In genomic region chrX:153482376-153483015, GRCh38 we compare ENCODE assay signal across 20 cellular contexts. TPM values are rescaled to one million over a fixed set of nuclear protein-coding genes. Genes with fewer than 3 reads are reported as not detected.
DNase-seq lines count a peak whose midpoint lies in the region; ATAC-seq, FAIRE-seq and TF ChIP-seq lines count a peak whose summit lies in the region.
"Had no signal": no experiment of that assay in that cellular context is flagged by ENCODE, and none has a peak within 500 bp of the region (broad histone marks: within the 10 kb centered on the region; RNA-seq: fewer than 3 reads in every experiment).

No MANE protein-coding gene starts in this region.

- TF ChIP-seq EP300 in HepG2 (IDR thresholded peaks at IDR 0.05; ENCODE audit: low read depth in 2 of 2, low read length in 2 of 2) (no peak), HepG2 (CRISPR knock-in tag; IDR thresholded peaks at IDR 0.05; ENCODE audit: borderline replicate concordance) (no peak)

- H3K36me3 Mint-ChIP-seq in endodermal cell (ENCODE audit: low read depth), result no peaks in the 10 kb centered on the region
- no peaks in the 10 kb centered on the region for H3K36me3 Mint-ChIP-seq in activated CD8-positive, alpha-beta memory T cell treated with anti-CD3 and anti-CD28 coated beads, Interleukin-2, amount 10 ng/mL, durations not matched to agents 7 days and 5 days

- POLR2A ChIA-PET in HepG2 (lab: Yijun Ruan, JAX), result interaction anchor here (0.7 kb wide), 1 partner anchor 11 kb away, joined by 4 read pairs; no protein-coding TSS in a partner anchor
- POLR2A ChIA-PET in Panc1 (lab: Charles Lee), result no interaction called here

- FAIRE-seq in HepG2 (lab: Jason Lieb, UNC), result no peak
- FAIRE-seq: GM12878, GM18507 had no signal

- H3K79me2 ChIP-seq in HepG2 (ENCODE audit: insufficient read depth, low read length), result no peaks in the 10 kb centered on the region

- H3K4me1 ChIP-seq in HepG2 (ENCODE audit: insufficient read depth, low read length) (peaks cover 37% of the 10 kb centered on the region), right lobe of liver (no peaks in the 10 kb centered on the region), Panc1 (ENCODE audit: control insufficient read depth, insufficient read depth, low read length) (peaks cover 5% of the 10 kb centered on the region), endodermal cell (ENCODE audit: control insufficient read depth, insufficient read depth, low read length) (no peaks in the 10 kb centered on the region), body of pancreas (no peaks in the 10 kb centered on the region)
- H3K4me1 ChIP-seq: HAP-1 had no signal

- ATAC-seq in HepG2 (peak; percentile 56), right lobe of liver (no peak), Panc1 (0 out of 2 replicates have a peak, but pooled peaks have one; percentile 9), body of pancreas (no peak)
- no peak for ATAC-seq in activated CD8-positive, alpha-beta memory T cell treated with anti-CD3 and anti-CD28 coated beads, Interleukin-2, amount 10 ng/mL, durations not matched to agents 7 days and 5 days
- ATAC-seq: GM12878 had no signal

- peaks cover 2% of the 10 kb centered on the region for H3K4me1 Mint-ChIP-seq in endodermal cell
- H3K4me1 Mint-ChIP-seq in activated CD8-positive, alpha-beta memory T cell treated with anti-CD3 and anti-CD28 coated beads, Interleukin-2, amount 10 ng/mL, durations not matched to agents 7 days and 5 days, result no peaks in the 10 kb centered on the region

- no TSS peak for BruUV-seq in HepG2 (replicated peaks; lab: Mats Ljungman, UMichigan)
- no TSS peak for BruUV-seq in Panc1 (replicated peaks; lab: Mats Ljungman, UMichigan)

- H3K9ac ChIP-seq in HepG2 (ENCODE audit: insufficient read depth, low read depth, low read length), result no peak overlapping the region
- H3K9ac ChIP-seq in endodermal cell (ENCODE audit: extremely low read depth, low read length, poor library complexity, severe bottlenecking), result no peak overlapping the region
- H3K9ac ChIP-seq: GM23248 had no signal

- H3K9me3 ChIP-seq in HepG2 (ENCODE audit: low read length), result no peaks in the 10 kb centered on the region
- H3K9me3 ChIP-seq in right lobe of liver, result no peaks in the 10 kb centered on the region
- H3K9me3 ChIP-seq in Panc1 (ENCODE audit: control insufficient read depth, insufficient read depth, low read depth, low read length), result no peaks in the 10 kb centered on the region
- no peaks in the 10 kb centered on the region for H3K9me3 ChIP-seq in endodermal cell (ENCODE audit: control insufficient read depth, low read length)
- H3K9me3 ChIP-seq in body of pancreas, result no peaks in the 10 kb centered on the region
- H3K9me3 ChIP-seq: HAP-1 had no signal

- CTCF ChIA-PET in HepG2 (lab: Yijun Ruan, JAX; ENCODE audit: low intra/inter-chr PET ratio, low total read pairs) (no interaction called here), Panc1 (lab: Charles Lee) (no interaction called here)
- CTCF ChIA-PET in activated CD8-positive, alpha-beta memory T cell treated with anti-CD3 and anti-CD28 coated beads, Interleukin-2, amount 10 ng/mL, durations not matched to agents 7 days and 5 days (lab: Charles Lee), result no interaction called here

- WGBS in HepG2 (ENCODE audit: low lambda C conversion rate), result no CpG with 5 or more reads among the region's 23 CpGs
- WGBS in right lobe of liver (ENCODE audit: insufficient coverage, low coverage, low lambda C conversion rate, missing lambda C conversion rate), result 60% methylated on average over 3 of the region's 23 CpGs
- 82 to 90% methylated on average over 7 to 23 of the region's 23 CpGs for WGBS in endodermal cell (ENCODE audit: insufficient coverage in 1 of 2, insufficient read length in 1 of 2), 2 experiments
- WGBS in body of pancreas, 2 donors, result 80% methylated on average over 13 of the region's 23 CpGs; no CpG with 5 or more reads in 1 of the 2 donors

- peaks cover 2% of the 10 kb centered on the region for H3K27me3 Mint-ChIP-seq in endodermal cell (ENCODE audit: insufficient read depth)
- H3K27me3 Mint-ChIP-seq in activated CD8-positive, alpha-beta memory T cell treated with anti-CD3 and anti-CD28 coated beads, Interleukin-2, amount 10 ng/mL, durations not matched to agents 7 days and 5 days, result no peaks in the 10 kb centered on the region
- H3K27me3 Mint-ChIP-seq: CD4-positive, alpha-beta T cell had no signal

- no peak overlapping the region for H2AFZ ChIP-seq in HepG2 (ENCODE audit: low read length)
- H2AFZ ChIP-seq: GM23248 had no signal

- H4K20me1 ChIP-seq in HepG2 (ENCODE audit: insufficient read depth, low read length), result no peaks in the 10 kb centered on the region

- TF ChIP-seq POLR2A in HepG2 (IDR thresholded peaks at IDR 0.05; ENCODE audit: insufficient read depth in 1 of 2, low read depth in 2 of 2, low read length in 2 of 2) (no peak), right lobe of liver (IDR thresholded peaks at IDR 0.05) (no peak), body of pancreas (IDR thresholded peaks at IDR 0.05) (no peak)

- H3K36me3 ChIP-seq in HepG2 (replicated peaks in 1 of 2; ENCODE audit: control insufficient read depth in 1 of 2, insufficient read depth in 2 of 2, low read length in 2 of 2), result no peaks in the 10 kb centered on the region
- H3K36me3 ChIP-seq in right lobe of liver, result no peaks in the 10 kb centered on the region
- no peaks in the 10 kb centered on the region for H3K36me3 ChIP-seq in Panc1 (ENCODE audit: control insufficient read depth, insufficient read depth, low read length)
- H3K36me3 ChIP-seq in endodermal cell (ENCODE audit: control insufficient read depth, insufficient read depth, low read length), result no peaks in the 10 kb centered on the region
- H3K36me3 ChIP-seq in body of pancreas (replicated peaks in 1 of 2; ENCODE audit: insufficient read depth in 1 of 2, low read depth in 2 of 2), result no peaks in the 10 kb centered on the region
- H3K36me3 ChIP-seq: HAP-1 had no signal

- H3K27ac ChIP-seq in HepG2 (ENCODE audit: extremely low read length, insufficient read depth, low read length), result no peak overlapping the region
- H3K27ac ChIP-seq in right lobe of liver, result no peak overlapping the region
- no peak overlapping the region for H3K27ac ChIP-seq in Panc1 (ENCODE audit: low read length)
- no peak overlapping the region for H3K27ac ChIP-seq in endodermal cell (ENCODE audit: low read depth, low read length)
- H3K27ac ChIP-seq in body of pancreas, result no peak overlapping the region
- H3K27ac ChIP-seq: 22Rv1, GM23248 had no signal

- no peak overlapping the region for H3K27ac Mint-ChIP-seq in endodermal cell
- H3K27ac Mint-ChIP-seq in activated CD8-positive, alpha-beta memory T cell treated with anti-CD3 and anti-CD28 coated beads, Interleukin-2, amount 10 ng/mL, durations not matched to agents 7 days and 5 days, result no peak overlapping the region
- H3K27ac Mint-ChIP-seq: CD4-positive, alpha-beta T cell had no signal

- DNase-seq in HepG2 (ENCODE audit: low spot score) (no peak), right lobe of liver (no peak), Panc1 (ENCODE audit: low read depth, low spot score) (no peak), endodermal cell (no peak), ACHN (no peak), anterior cingulate cortex (lab: John Stamatoyannopoulos, UW) (no peak), body of pancreas (no peak)
- no peak for DNase-seq in activated CD8-positive, alpha-beta memory T cell treated with anti-CD3 and anti-CD28 coated beads, Interleukin-2, amount 10 ng/mL, durations not matched to agents 7 days and 5 days
- DNase-seq: AML-193; C1 segment of cervical spinal cord; CD4-positive, alpha-beta T cell; DMS79; GM23248; IMR-90; KBM-7 had no signal

- in situ Hi-C loops in HepG2 (cut with HindIII; ENCODE audit: extremely low pct_ligation_motif_present, low pct_unique_long_range_greater_than_20kb) (no loop called here), Panc1 (cut with HindIII; ENCODE audit: low pct_unique_long_range_greater_than_20kb, low sequenced_read_pairs) (no loop called here), ACHN (cut with HindIII; ENCODE audit: low pct_ligation_motif_present, low pct_unique_long_range_greater_than_20kb, low sequenced_read_pairs) (no loop called here)

- H3K4me3 Mint-ChIP-seq in endodermal cell, result no peak overlapping the region
- no peak overlapping the region for H3K4me3 Mint-ChIP-seq in activated CD8-positive, alpha-beta memory T cell treated with anti-CD3 and anti-CD28 coated beads, Interleukin-2, amount 10 ng/mL, durations not matched to agents 7 days and 5 days
- H3K4me3 Mint-ChIP-seq: CD4-positive, alpha-beta T cell had no signal

- no peak for TF ChIP-seq RAD21 in HepG2 (CRISPR knock-in tag; IDR thresholded peaks at IDR 0.05)

- intact Hi-C loops in HepG2 (cut with micrococcal nuclease; ENCODE audit: unreplicated experiment) (no loop called here), right lobe of liver (cut with DNase I) (no loop called here), Panc1 (cut with micrococcal nuclease; ENCODE audit: unreplicated experiment) (no loop called here), body of pancreas (cut with DNase I) (no loop called here)

- TF ChIP-seq CTCF in HepG2 (CRISPR knock-in tag; IDR thresholded peaks at IDR 0.05) (0 out of 2 replicates have a peak, but pooled peaks have one; percentile 13), right lobe of liver (IDR thresholded peaks at IDR 0.05) (no peak), Panc1 (IDR thresholded peaks at IDR 0.05) (no peak), endodermal cell (conservative IDR thresholded peaks at IDR 0.05) (peak; percentile 27), body of pancreas (IDR thresholded peaks at IDR 0.05) (no peak)

- no peak overlapping the region; a peak in 1 of 6 replicates for H3K4me3 ChIP-seq in HepG2 (replicated peaks in 1 of 3; ENCODE audit: insufficient read depth in 1 of 3, low read depth in 2 of 3, low read length in 3 of 3)
- H3K4me3 ChIP-seq in right lobe of liver, result no peak overlapping the region
- no peak overlapping the region for H3K4me3 ChIP-seq in Panc1 (ENCODE audit: low read depth in 2 of 2, low read length in 2 of 2)
- H3K4me3 ChIP-seq in endodermal cell (ENCODE audit: low read length), result no peak overlapping the region
- no peak overlapping the region for H3K4me3 ChIP-seq in body of pancreas
- H3K4me3 ChIP-seq: GM12878, GM23248, HAP-1 had no signal

- H3K27me3 ChIP-seq in HepG2 (ENCODE audit: control insufficient read depth in 1 of 2, insufficient read depth in 2 of 2, low read length in 2 of 2) (peaks cover 2 to 4% of the 10 kb centered on the region in 2 experiments; a peak in 2 of 5 replicates), right lobe of liver (no peaks in the 10 kb centered on the region), Panc1 (ENCODE audit: control insufficient read depth, insufficient read depth, low read length) (no peaks in the 10 kb centered on the region), endodermal cell (ENCODE audit: control insufficient read depth, insufficient read depth, low read length, poor library complexity, severe bottlenecking) (no peaks in the 10 kb centered on the region), body of pancreas (no peaks in the 10 kb centered on the region)

- H3K9me3 Mint-ChIP-seq in endodermal cell, result peaks cover 35% of the 10 kb centered on the region
- H3K9me3 Mint-ChIP-seq in activated CD8-positive, alpha-beta memory T cell treated with anti-CD3 and anti-CD28 coated beads, Interleukin-2, amount 10 ng/mL, durations not matched to agents 7 days and 5 days (ENCODE audit: low read depth), result no peaks in the 10 kb centered on the region
- H3K9me3 Mint-ChIP-seq: CD4-positive, alpha-beta T cell had no signal

- H3K4me2 ChIP-seq in HepG2 (ENCODE audit: low read depth, low read length), result no peak overlapping the region

RNA-seq across cellular contexts. Expression of gene HAUS7, which starts 12.1 kb away (rescaled TPM):
- total RNA-seq in HepG2 (2016; rRNA removed; fragmentation: Illumina TruSeq; extraction: Trizol), result 42.4 and 52.1 TPM in 2 replicates
- 11.6 and 12.0 TPM in 2 replicates for total RNA-seq in HepG2 (2016; cell fraction: cytosol; rRNA removed; fragmentation: Illumina TruSeq; extraction: Trizol; ENCODE audit: low read depth)
- 39.2 and 51.8 TPM in 2 replicates for total RNA-seq in HepG2 (2016; cell fraction: insoluble cytoplasmic fraction; rRNA removed; fragmentation: Illumina TruSeq; extraction: Trizol)
- 14.9 and 17.2 TPM in 2 replicates for total RNA-seq in HepG2 (2016; cell fraction: membrane; rRNA removed; fragmentation: Illumina TruSeq; extraction: Trizol)
- 18.7 and 21.6 TPM in 2 replicates for total RNA-seq in HepG2 (2016; cell fraction: nucleus; rRNA removed; fragmentation: Illumina TruSeq; extraction: Trizol)
- polyA plus RNA-seq in HepG2 (2011; rRNA removed), result 9.1 and 10.9 TPM in 2 replicates
- polyA plus RNA-seq in HepG2 (2011; cell fraction: cytosol; rRNA removed), result 9.4 and 15.2 TPM in 2 replicates
- 19.4 and 23.3 TPM in 2 replicates for polyA plus RNA-seq in HepG2 (2011; cell fraction: nucleus; rRNA removed)
- 8.2 and 11.4 TPM in 2 replicates for polyA plus RNA-seq in HepG2 (2012)
- polyA plus RNA-seq in HepG2 (2016; cell fraction: cytosol; fragmentation: Illumina TruSeq; extraction: Trizol; ENCODE audit: low read depth), result 6.9 and 7.7 TPM in 2 replicates
- 32.6 and 41.1 TPM in 2 replicates for polyA plus RNA-seq in HepG2 (2016; cell fraction: insoluble cytoplasmic fraction; fragmentation: Illumina TruSeq; extraction: Trizol; ENCODE audit: low read depth)
- 10.1 and 11.1 TPM in 2 replicates for polyA plus RNA-seq in HepG2 (2016; cell fraction: membrane; fragmentation: Illumina TruSeq; extraction: Trizol; ENCODE audit: low read depth)
- 35.1 and 45.0 TPM in 2 replicates for polyA plus RNA-seq in HepG2 (2016; cell fraction: nucleus; fragmentation: Illumina TruSeq; extraction: Trizol; ENCODE audit: insufficient read depth, low read depth)
- polyA minus RNA-seq in HepG2 (2011; rRNA and poly(A)+ RNA removed; ENCODE audit: low replicate concordance), result 18.6 and 73.7 TPM in 2 replicates
- 5.5 and 7.6 TPM in 2 replicates for polyA minus RNA-seq in HepG2 (2011; cell fraction: cytosol; rRNA and poly(A)+ RNA removed)
- 3.6 and 9.3 TPM in 2 replicates for polyA minus RNA-seq in HepG2 (2011; cell fraction: nucleus; rRNA and poly(A)+ RNA removed)
- 10 to 100 TPM in 1 of 6 experiments, 1 to 10 TPM in 5; 5.6 to 14.9 (median 8.8) TPM for total RNA-seq in right lobe of liver
- total RNA-seq in Panc1 (2021; ENCODE audit: unreplicated experiment), result 59.9 TPM
- polyA plus RNA-seq in Panc1 (2012; ENCODE audit: insufficient read length), result 72.2 TPM
- 10 to 100 TPM; 28.7 to 30.9 TPM for total RNA-seq in endodermal cell
- polyA plus RNA-seq in endodermal cell (2013, experiment 1 of 2), result 22.3 TPM
- polyA plus RNA-seq in endodermal cell (2013, experiment 2 of 2), result 18.2 TPM
- total RNA-seq in activated CD8-positive, alpha-beta memory T cell treated with anti-CD3 and anti-CD28 coated beads, Interleukin-2, amount 10 ng/mL, durations not matched to agents 7 days and 5 days, result 10 to 100 TPM; 54.4 to 56.3 TPM
- 10 to 100 TPM in 1 of 2 donors, 1 to 10 TPM in 1; 3.1 to 38.2 TPM for total RNA-seq in body of pancreas

RNA-seq across cellular contexts. Expression of gene BGN, which starts 12.3 kb away (rescaled TPM):
- total RNA-seq in HepG2 (2016; rRNA removed; fragmentation: Illumina TruSeq; extraction: Trizol) (0.18 TPM in 1 of 2 replicates, not detected in the other), right lobe of liver (100 to 1,000 TPM in 4 of 6 experiments, 10 to 100 TPM in 2; 57.0 to 161 (median 122) TPM), Panc1 (2021; ENCODE audit: unreplicated experiment) (2.9 TPM), endodermal cell (1 to 10 TPM; 1.2 to 1.6 TPM), body of pancreas (10 to 100 TPM; 30.7 to 34.0 TPM)
- not detected in 2 replicates for total RNA-seq in HepG2 (2016; cell fraction: cytosol; rRNA removed; fragmentation: Illumina TruSeq; extraction: Trizol; ENCODE audit: low read depth)
- 0.19 TPM in 1 of 2 replicates, not detected in the other for total RNA-seq in HepG2 (2016; cell fraction: insoluble cytoplasmic fraction; rRNA removed; fragmentation: Illumina TruSeq; extraction: Trizol)
- 0.06 and 0.21 TPM in 2 replicates for total RNA-seq in HepG2 (2016; cell fraction: membrane; rRNA removed; fragmentation: Illumina TruSeq; extraction: Trizol)
- 0.25 and 0.85 TPM in 2 replicates for total RNA-seq in HepG2 (2016; cell fraction: nucleus; rRNA removed; fragmentation: Illumina TruSeq; extraction: Trizol)
- polyA plus RNA-seq in HepG2 (2011; rRNA removed), result 0.40 and 0.63 TPM in 2 replicates
- polyA plus RNA-seq in HepG2 (2011; cell fraction: cytosol; rRNA removed), result 0.28 and 0.54 TPM in 2 replicates
- polyA plus RNA-seq in HepG2 (2011; cell fraction: nucleus; rRNA removed), result 0.54 and 0.85 TPM in 2 replicates
- 1.5 and 1.9 TPM in 2 replicates for polyA plus RNA-seq in HepG2 (2012)
- 0.10 and 0.11 TPM in 2 replicates for polyA plus RNA-seq in HepG2 (2016; cell fraction: cytosol; fragmentation: Illumina TruSeq; extraction: Trizol; ENCODE audit: low read depth)
- polyA plus RNA-seq in HepG2 (2016; cell fraction: insoluble cytoplasmic fraction; fragmentation: Illumina TruSeq; extraction: Trizol; ENCODE audit: low read depth), result 0.26 TPM in 1 of 2 replicates, not detected in the other
- 0.49 and 1.0 TPM in 2 replicates for polyA plus RNA-seq in HepG2 (2016; cell fraction: membrane; fragmentation: Illumina TruSeq; extraction: Trizol; ENCODE audit: low read depth)
- polyA plus RNA-seq in HepG2 (2016; cell fraction: nucleus; fragmentation: Illumina TruSeq; extraction: Trizol; ENCODE audit: insufficient read depth, low read depth), result 0.98 and 1.4 TPM in 2 replicates
- 1.3 TPM in 1 of 2 replicates, not detected in the other for polyA minus RNA-seq in HepG2 (2011; rRNA and poly(A)+ RNA removed; ENCODE audit: low replicate concordance)
- 0.99 and 1.3 TPM in 2 replicates for polyA minus RNA-seq in HepG2 (2011; cell fraction: cytosol; rRNA and poly(A)+ RNA removed)
- 0.37 and 0.77 TPM in 2 replicates for polyA minus RNA-seq in HepG2 (2011; cell fraction: nucleus; rRNA and poly(A)+ RNA removed)
- 6.7 TPM for polyA plus RNA-seq in Panc1 (2012; ENCODE audit: insufficient read length)
- polyA plus RNA-seq in endodermal cell (2013, experiment 1 of 2), result 19.2 TPM
- polyA plus RNA-seq in endodermal cell (2013, experiment 2 of 2), result 20.4 TPM
- not detected for total RNA-seq in activated CD8-positive, alpha-beta memory T cell treated with anti-CD3 and anti-CD28 coated beads, Interleukin-2, amount 10 ng/mL, durations not matched to agents 7 days and 5 days
- total RNA-seq: CD4-positive, alpha-beta T cell; G401 had no signal

RNA-seq across cellular contexts. Expression of gene ATP2B3, which starts 34.9 kb away (rescaled TPM):
- total RNA-seq in HepG2 (2016; rRNA removed; fragmentation: Illumina TruSeq; extraction: Trizol), result not detected in 2 replicates
- not detected in 2 replicates for total RNA-seq in HepG2 (2016; cell fraction: cytosol; rRNA removed; fragmentation: Illumina TruSeq; extraction: Trizol; ENCODE audit: low read depth)
- total RNA-seq in HepG2 (2016; cell fraction: insoluble cytoplasmic fraction; rRNA removed; fragmentation: Illumina TruSeq; extraction: Trizol), result not detected in 2 replicates
- total RNA-seq in HepG2 (2016; cell fraction: membrane; rRNA removed; fragmentation: Illumina TruSeq; extraction: Trizol), result not detected in 2 replicates
- not detected in 2 replicates for total RNA-seq in HepG2 (2016; cell fraction: nucleus; rRNA removed; fragmentation: Illumina TruSeq; extraction: Trizol)
- not detected in 2 replicates for polyA plus RNA-seq in HepG2 (2011; rRNA removed)
- polyA plus RNA-seq in HepG2 (2011; cell fraction: cytosol; rRNA removed), result not detected in 2 replicates
- not detected in 2 replicates for polyA plus RNA-seq in HepG2 (2011; cell fraction: nucleus; rRNA removed)
- not detected in 2 replicates for polyA plus RNA-seq in HepG2 (2012)
- polyA plus RNA-seq in HepG2 (2016; cell fraction: cytosol; fragmentation: Illumina TruSeq; extraction: Trizol; ENCODE audit: low read depth), result not detected in 2 replicates
- polyA plus RNA-seq in HepG2 (2016; cell fraction: insoluble cytoplasmic fraction; fragmentation: Illumina TruSeq; extraction: Trizol; ENCODE audit: low read depth), result not detected in 2 replicates
- polyA plus RNA-seq in HepG2 (2016; cell fraction: membrane; fragmentation: Illumina TruSeq; extraction: Trizol; ENCODE audit: low read depth), result not detected in 2 replicates
- polyA plus RNA-seq in HepG2 (2016; cell fraction: nucleus; fragmentation: Illumina TruSeq; extraction: Trizol; ENCODE audit: insufficient read depth, low read depth), result not detected in 2 replicates
- not detected in 2 replicates for polyA minus RNA-seq in HepG2 (2011; rRNA and poly(A)+ RNA removed; ENCODE audit: low replicate concordance)
- polyA minus RNA-seq in HepG2 (2011; cell fraction: cytosol; rRNA and poly(A)+ RNA removed), result not detected in 2 replicates
- polyA minus RNA-seq in HepG2 (2011; cell fraction: nucleus; rRNA and poly(A)+ RNA removed), result not detected in 2 replicates
- total RNA-seq in right lobe of liver, result under 1 TPM in 1 of 6 experiments, not detected in 5; 0.07 TPM
- 0.21 TPM for total RNA-seq in Panc1 (2021; ENCODE audit: unreplicated experiment)
- polyA plus RNA-seq in Panc1 (2012; ENCODE audit: insufficient read length), result 0.16 TPM
- total RNA-seq in endodermal cell, result not detected
- polyA plus RNA-seq in endodermal cell (2013, experiment 1 of 2), result 0.39 TPM
- 0.37 TPM for polyA plus RNA-seq in endodermal cell (2013, experiment 2 of 2)
- total RNA-seq in activated CD8-positive, alpha-beta memory T cell treated with anti-CD3 and anti-CD28 coated beads, Interleukin-2, amount 10 ng/mL, durations not matched to agents 7 days and 5 days, result not detected
- total RNA-seq in body of pancreas, result not detected
- total RNA-seq: CD4-positive, alpha-beta T cell; G401; GM12878; GM23248 had no signal
- polyA plus RNA-seq: GM23248 had no signal

RNA-seq across cellular contexts. Expression of gene TREX2, which starts 36.6 kb away (rescaled TPM):
- total RNA-seq in HepG2 (2016; rRNA removed; fragmentation: Illumina TruSeq; extraction: Trizol) (0.18 TPM in 1 of 2 replicates, not detected in the other), right lobe of liver (under 1 TPM in 4 of 6 experiments, not detected in 2; 0.18 to 0.46 (median 0.23) TPM), Panc1 (2021; ENCODE audit: unreplicated experiment) (2.4 TPM), endodermal cell (under 1 TPM; 0.35 to 0.70 TPM), body of pancreas (1 to 10 TPM; 1.0 to 1.6 TPM)
- 1.2 TPM in 1 of 2 replicates, not detected in the other for total RNA-seq in HepG2 (2016; cell fraction: cytosol; rRNA removed; fragmentation: Illumina TruSeq; extraction: Trizol; ENCODE audit: low read depth)
- total RNA-seq in HepG2 (2016; cell fraction: insoluble cytoplasmic fraction; rRNA removed; fragmentation: Illumina TruSeq; extraction: Trizol), result 0.22 TPM in 1 of 2 replicates, not detected in the other
- 0.19 and 0.21 TPM in 2 replicates for total RNA-seq in HepG2 (2016; cell fraction: membrane; rRNA removed; fragmentation: Illumina TruSeq; extraction: Trizol)
- total RNA-seq in HepG2 (2016; cell fraction: nucleus; rRNA removed; fragmentation: Illumina TruSeq; extraction: Trizol), result 0.50 and 0.62 TPM in 2 replicates
- polyA plus RNA-seq in HepG2 (2011; rRNA removed), result 0.13 and 0.17 TPM in 2 replicates
- 0.09 and 0.21 TPM in 2 replicates for polyA plus RNA-seq in HepG2 (2011; cell fraction: cytosol; rRNA removed)
- polyA plus RNA-seq in HepG2 (2011; cell fraction: nucleus; rRNA removed), result 1.2 and 2.1 TPM in 2 replicates
- polyA plus RNA-seq in HepG2 (2012), result not detected in 2 replicates
- 0.18 TPM in 1 of 2 replicates, not detected in the other for polyA plus RNA-seq in HepG2 (2016; cell fraction: cytosol; fragmentation: Illumina TruSeq; extraction: Trizol; ENCODE audit: low read depth)
- polyA plus RNA-seq in HepG2 (2016; cell fraction: insoluble cytoplasmic fraction; fragmentation: Illumina TruSeq; extraction: Trizol; ENCODE audit: low read depth), result 0.19 TPM in 1 of 2 replicates, not detected in the other
- 0.15 TPM in 1 of 2 replicates, not detected in the other for polyA plus RNA-seq in HepG2 (2016; cell fraction: membrane; fragmentation: Illumina TruSeq; extraction: Trizol; ENCODE audit: low read depth)
- 0.38 TPM in 1 of 2 replicates, not detected in the other for polyA plus RNA-seq in HepG2 (2016; cell fraction: nucleus; fragmentation: Illumina TruSeq; extraction: Trizol; ENCODE audit: insufficient read depth, low read depth)
- 0.24 and 0.87 TPM in 2 replicates for polyA minus RNA-seq in HepG2 (2011; rRNA and poly(A)+ RNA removed; ENCODE audit: low replicate concordance)
- polyA minus RNA-seq in HepG2 (2011; cell fraction: cytosol; rRNA and poly(A)+ RNA removed), result not detected in 2 replicates
- 1.3 and 1.6 TPM in 2 replicates for polyA minus RNA-seq in HepG2 (2011; cell fraction: nucleus; rRNA and poly(A)+ RNA removed)
- 0.73 TPM for polyA plus RNA-seq in Panc1 (2012; ENCODE audit: insufficient read length)
- not detected for polyA plus RNA-seq in endodermal cell (2013, experiment 1 of 2)
- polyA plus RNA-seq in endodermal cell (2013, experiment 2 of 2), result not detected
- 1 to 10 TPM; 1.8 to 2.0 TPM for total RNA-seq in activated CD8-positive, alpha-beta memory T cell treated with anti-CD3 and anti-CD28 coated beads, Interleukin-2, amount 10 ng/mL, durations not matched to agents 7 days and 5 days
- total RNA-seq: G401 had no signal

Comparison
In these comparisons a context has a peak if more than half of its experiments do, and no peak if none do; other contexts are left out.
1. ATAC-seq: peak in HepG2 (single experiment) and Panc1 (single experiment); none in right lobe of liver (0 of 4), activated CD8-positive, alpha-beta memory T cell treated with anti-CD3 and anti-CD28 coated beads, Interleukin-2, amount 10 ng/mL, durations not matched to agents 7 days and 5 days (single experiment) and body of pancreas (single experiment).
2. CTCF ChIP-seq: peak in HepG2 (single experiment) and endodermal cell (single experiment); none in right lobe of liver (0 of 4), Panc1 (single experiment) and body of pancreas (0 of 7).